8 cellular contexts compared by ENCODE assay signal in the genomic region with DNA sequence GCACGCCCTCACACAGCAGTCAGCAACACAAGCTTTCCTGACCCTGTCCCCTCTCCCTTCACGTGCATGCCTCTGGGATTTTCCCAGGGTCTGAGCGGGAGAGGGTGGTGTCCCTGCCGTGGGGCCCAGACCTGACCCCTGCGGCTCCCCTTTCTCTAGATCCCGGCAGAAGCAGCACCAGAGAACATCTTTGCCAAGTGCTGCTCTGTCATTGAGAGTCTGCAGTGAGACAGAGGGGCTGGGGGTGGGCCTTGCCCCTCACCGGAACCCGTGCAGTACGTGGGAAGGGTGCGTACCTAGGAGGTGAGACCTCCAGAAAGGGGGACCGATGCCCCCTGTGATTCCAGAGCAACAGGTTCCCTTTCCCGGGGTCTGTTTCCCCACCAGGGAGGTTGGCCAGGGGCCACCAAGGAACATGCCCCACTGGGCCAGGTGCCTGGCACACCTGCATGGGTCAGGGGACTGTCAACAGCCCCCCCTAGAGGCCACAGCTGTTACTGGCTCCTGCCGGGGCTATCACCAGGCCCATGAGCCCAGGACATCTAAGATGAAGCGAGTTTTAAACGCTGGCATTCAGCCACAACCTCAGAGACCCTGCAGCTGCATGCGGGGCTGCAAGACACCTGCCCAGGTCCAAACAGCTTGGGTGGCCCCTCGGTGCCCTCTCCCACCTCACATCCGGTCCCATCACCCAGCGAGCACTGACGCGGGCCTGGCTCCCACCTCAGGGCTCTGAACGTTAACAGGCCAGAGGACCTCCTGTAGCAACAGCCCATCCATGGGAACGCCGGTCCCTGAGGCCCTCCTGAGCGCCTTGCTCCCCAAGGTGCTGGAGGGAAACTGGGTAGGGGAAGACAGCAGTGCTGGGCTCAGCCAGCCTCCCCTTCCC. TPM values are rescaled to one million over a fixed set of nuclear protein-coding genes. Genes with fewer than 3 reads are reported as not detected.
DNase-seq lines count a peak whose midpoint lies in the region; ATAC-seq and TF ChIP-seq lines count a peak whose summit lies in the region.

No MANE protein-coding gene starts in this region.

- 62 to 63% methylated on average over 25 of the region's 25 CpGs for WGBS in aorta, 2 donors

- peaks cover 25% of the 10 kb centered on the region for H3K36me3 ChIP-seq in colonic mucosa
- H3K36me3 ChIP-seq in aorta (ENCODE audit: control insufficient read depth in 1 of 2, insufficient read depth in 2 of 2, low read length in 1 of 2) = peaks cover 0 to 16% of the 10 kb centered on the region in 2 donors

- no peak overlapping the region for H3K27ac Mint-ChIP-seq in naive B cell

- POLR2A ChIA-PET in AG04449 (lab: Yijun Ruan, JAX) = no interaction called here

- intact Hi-C loops in colonic mucosa (cut with DNase I) = no loop called here
- intact Hi-C loops in aorta (cut with DNase I) = no loop called here

- no peaks in the 10 kb centered on the region for H3K27me3 ChIP-seq in colonic mucosa
- H3K27me3 ChIP-seq in aorta (ENCODE audit: control insufficient read depth in 1 of 2, insufficient read depth in 2 of 2, low read length in 1 of 2) = no peaks in the 10 kb centered on the region

- H3K4me3 ChIP-seq in AG04449 (ENCODE audit: low read depth, low read length) (no peak overlapping the region), colonic mucosa (no peak overlapping the region), aorta (ENCODE audit: low read length in 2 of 2) (no peak overlapping the region)

- H3K36me3 Mint-ChIP-seq in naive B cell = no peaks in the 10 kb centered on the region

- no peak overlapping the region for H3K4me3 Mint-ChIP-seq in naive B cell

- H3K9ac ChIP-seq in colonic mucosa (ENCODE audit: low read depth in 2 of 2, low read length in 2 of 2) = peak overlapping the region in 1 of 2 donors; percentile 24

- no peaks in the 10 kb centered on the region for H3K4me1 Mint-ChIP-seq in naive B cell

- no peaks in the 10 kb centered on the region for H3K27me3 Mint-ChIP-seq in naive B cell

- ATAC-seq in GM18505 (IDR thresholded peaks at IDR 0.05; ENCODE audit: unreplicated experiment) (no peak), naive B cell (ENCODE audit: low read depth in 2 of 2) (peak; percentile 58 to 71), aorta (ENCODE audit: low FRiP score) (peak; percentile 22)

- peak; percentile 13 for TF ChIP-seq POLR2A in GM18505 (IDR thresholded peaks at IDR 0.05; ENCODE audit: borderline replicate concordance, extremely low read depth, insufficient read depth, insufficient read length)

- TF ChIP-seq CTCF in AG04449 (IDR thresholded peaks at IDR 0.05; ENCODE audit: insufficient read depth, low read length, missing control alignments) (peak; percentile 48), colonic mucosa (IDR thresholded peaks at IDR 0.05) (peak; percentile 71)

- no peaks in the 10 kb centered on the region for H3K9me3 Mint-ChIP-seq in naive B cell

- H3K9me3 ChIP-seq in colonic mucosa (no peaks in the 10 kb centered on the region), aorta (ENCODE audit: control insufficient read depth, low read length) (no peaks in the 10 kb centered on the region)

- no peak overlapping the region for H3K27ac ChIP-seq in colonic mucosa
- H3K27ac ChIP-seq in aorta (ENCODE audit: low read depth in 1 of 2, low read length in 2 of 2) = no peak overlapping the region

- H3K4me1 ChIP-seq in colonic mucosa = no peaks in the 10 kb centered on the region
- H3K4me1 ChIP-seq in aorta (ENCODE audit: control insufficient read depth in 1 of 2, insufficient read depth in 2 of 2, low read length in 2 of 2) = no peaks in the 10 kb centered on the region

- DNase-seq in AG04449 (ENCODE audit: low read depth, low spot score) = no peak
- DNase-seq in T-helper 1 cell = peak in 3 of 5 donors; percentile 27 to 45 (median 36)
- peak; percentile 73 for DNase-seq in colonic mucosa
- peak; percentile 17 for DNase-seq in naive B cell
- DNase-seq in aorta = no peak
- no peak for DNase-seq in medulla oblongata (ENCODE audit: extremely low spot score)
- DNase-seq in NOMO-1 treated with dmso at 0.1 percent for 144 hours (lab: John Stamatoyannopoulos, UW; ENCODE audit: unreplicated experiment) = no peak

- CTCF ChIA-PET in AG04449 (lab: Yijun Ruan, JAX) = interaction anchor here (1.1 to 1.6 kb wide), 2 partner anchors 8 to 9 kb away, joined by 4 to 5 read pairs; no protein-coding TSS in a partner anchor

RNA-seq across cellular contexts. Expression of a gene that starts 12.3 kb away (rescaled TPM):
- total RNA-seq in colonic mucosa = 100 to 1,000 TPM; 210 to 433 TPM
- 10 to 100 TPM; 12.1 to 26.3 (median 20.6) TPM for polyA plus RNA-seq in naive B cell (ENCODE audit: low read depth in 6 of 6)
- total RNA-seq in aorta = 100 to 1,000 TPM; 137 to 151 TPM
- 10 to 100 TPM; 69.7 to 81.1 TPM for polyA plus RNA-seq in aorta

RNA-seq across cellular contexts. Expression of a gene that starts 19.4 kb away (rescaled TPM):
- total RNA-seq in colonic mucosa = 10 to 100 TPM; 58.2 to 73.6 TPM
- 10 to 100 TPM in 5 of 6 donors, 1 to 10 TPM in 1; 2.5 to 22.7 (median 18.1) TPM for polyA plus RNA-seq in naive B cell (ENCODE audit: low read depth in 6 of 6)
- total RNA-seq in aorta = 10 to 100 TPM; 35.7 to 45.2 TPM
- polyA plus RNA-seq in aorta = 10 to 100 TPM; 41.7 to 59.4 TPM

RNA-seq across cellular contexts. Expression of a gene that starts 21.2 kb away (rescaled TPM):
- total RNA-seq in colonic mucosa (1 to 10 TPM in 1 of 2 donors, not detected in 1; 1.8 TPM), aorta (under 1 TPM in 1 of 2 donors, not detected in 1; 0.23 TPM)
- polyA plus RNA-seq in naive B cell (ENCODE audit: low read depth in 6 of 6) (not detected), aorta (1 to 10 TPM in 1 of 2 donors, not detected in 1; 1.8 TPM)

RNA-seq across cellular contexts. Expression of a gene that starts 36.6 kb away (rescaled TPM):
- total RNA-seq in colonic mucosa (1 to 10 TPM; 1.7 to 6.0 TPM), aorta (1 to 10 TPM; 1.0 to 2.2 TPM)
- polyA plus RNA-seq in naive B cell (ENCODE audit: low read depth in 6 of 6) (under 1 TPM; 0.35 to 0.56 (median 0.49) TPM), aorta (1 to 10 TPM in 1 of 2 donors, under 1 TPM in 1; 0.95 to 1.1 TPM)

RNA-seq across cellular contexts. Expression of a gene that starts 39.8 kb away (rescaled TPM):
- total RNA-seq in colonic mucosa (100 to 1,000 TPM; 135 to 150 TPM), aorta (10 to 100 TPM; 36.5 to 44.6 TPM)
- polyA plus RNA-seq in naive B cell (ENCODE audit: low read depth in 6 of 6) (10 to 100 TPM; 52.8 to 77.4 (median 70.5) TPM), aorta (100 to 1,000 TPM in 1 of 2 donors, 10 to 100 TPM in 1; 87.5 to 124 TPM)

Comparison
In these comparisons a context has a peak if more than half of its experiments do, and no peak if none do; other contexts are left out.
1. DNase-seq: peak in T-helper 1 cell (3 of 5), colonic mucosa (single experiment) and naive B cell (single experiment); none in AG04449 (single experiment), aorta (0 of 2), medulla oblongata (single experiment) and NOMO-1 treated with dmso at 0.1 percent for 144 hours (single experiment).